ENCODE assay signal across 1 cellular context in genomic region chr10:47333532-47333931, GRCh38.
TF ChIP-seq lines count a peak whose summit lies in the region.

No MANE protein-coding gene starts in this region.

TF ChIP-seq in K562, 482 proteins besides CTCF, POLR2A, EP300 and RAD21:
- TF ChIP-seq MGA (IDR thresholded peaks at IDR 0.05): 0 out of 2 replicates have a peak, but pooled peaks have one; percentile 19
- no peak for TF ChIP-seq GATA2 (CRISPR knock-in tag; IDR thresholded peaks at IDR 0.05)
- no peak for TF ChIP-seq ARID3A (IDR thresholded peaks at IDR 0.05; ENCODE audit: borderline replicate concordance, low read depth, low read length)
- no peak for TF ChIP-seq SETDB1 (IDR thresholded peaks at IDR 0.05; ENCODE audit: low read length)
- no peak for TF ChIP-seq ZNF3 (CRISPR knock-in tag; IDR thresholded peaks at IDR 0.05)
- TF ChIP-seq IRF1 (CRISPR knock-in tag; IDR thresholded peaks at IDR 0.05; ENCODE audit: borderline replicate concordance): no peak
- TF ChIP-seq ZNF354B (CRISPR knock-in tag; IDR thresholded peaks at IDR 0.05): no peak
- TF ChIP-seq VEZF1 (CRISPR knock-in tag; IDR thresholded peaks at IDR 0.05): no peak
